In genomic region chr7:99394188-99394502, GRCh38 we compare ENCODE assay signal across 1 cellular context.
TF ChIP-seq lines count a peak whose summit lies in the region.

No MANE protein-coding gene starts in this region.

TF ChIP-seq in GM12878, 131 proteins besides CTCF, POLR2A, EP300 and RAD21:
- TF ChIP-seq STAT1 (conservative IDR thresholded peaks at IDR 0.05) (no peak), KDM1A (IDR thresholded peaks at IDR 0.05; ENCODE audit: borderline replicate concordance) (no peak), MXI1 (IDR thresholded peaks at IDR 0.05; ENCODE audit: low read depth, low read length) (no peak)
